26 cellular contexts compared by ENCODE assay signal in genomic region chr9:37564931-37565330, GRCh38.
"Had no signal": no experiment of that assay in that cellular context is flagged by ENCODE, and none has a peak within 500 bp of the region (broad histone marks: within the 10 kb centered on the region; RNA-seq: fewer than 3 reads in every experiment).

No MANE protein-coding gene starts in this region.

- H3K4me3 ChIP-seq: gastroesophageal sphincter, stomach, thyroid gland had no signal

- H3K36me3 ChIP-seq: thyroid gland had no signal

- H3K4me1 Mint-ChIP-seq: activated CD4-positive, alpha-beta memory T cell treated with anti-CD3 and anti-CD28 coated beads, Interleukin-2, amount 10 ng/mL, durations not matched to agents 7 days and 5 days; activated CD4-positive, alpha-beta T cell treated with anti-CD3 and anti-CD28 coated beads, Interleukin-2, amount 10 ng/mL, durations not matched to agents 7 days and 5 days had no signal

- H3K9me3 Mint-ChIP-seq: effector memory CD8-positive, alpha-beta T cell had no signal

- H2AFZ ChIP-seq: parathyroid adenoma had no signal

- H3K9me3 ChIP-seq: gastroesophageal sphincter, thyroid gland had no signal

- ATAC-seq: effector memory CD8-positive, alpha-beta T cell; gastroesophageal sphincter; left cardiac atrium; naive thymus-derived CD8-positive, alpha-beta T cell; right cardiac atrium had no signal

- DNase-seq: activated CD4-positive, alpha-beta memory T cell treated with anti-CD3 and anti-CD28 coated beads, Interleukin-2, amount 10 ng/mL, durations not matched to agents 7 days and 5 days; activated CD4-positive, alpha-beta T cell treated with anti-CD3 and anti-CD28 coated beads for 1 hour; activated CD4-positive, alpha-beta T cell treated with anti-CD3 and anti-CD28 coated beads, Interleukin-2, amount 10 ng/mL, durations not matched to agents 7 days and 5 days; activated CD8-positive, alpha-beta memory T cell treated with anti-CD3 and anti-CD28 coated beads, Interleukin-2, amount 50 U/mL, for 48 hours; activated gamma-delta T cell treated with Interleukin-2 at 50 U/mL for 16 hours; activated naive CD4-positive, alpha-beta T cell treated with anti-CD3 and anti-CD28 coated beads, Interleukin-2, amount 50 U/mL, for 16 hours; activated T-cell treated with anti-CD3 and anti-CD28 coated beads, Interleukin-2, amount 50 U/mL, for 24 hours; amniotic stem cell; caudate nucleus; cortex of kidney; effector memory CD8-positive, alpha-beta T cell; head of caudate nucleus; hippocampal formation; left cardiac atrium; midbrain; naive thymus-derived CD8-positive, alpha-beta T cell; nucleus accumbens; right cardiac atrium; stimulated activated CD4-positive, alpha-beta T cell treated with anti-CD3 and anti-CD28 coated beads, Interleukin-15, amount 100 ng/mL, for 24 hours; stimulated activated CD4-positive, alpha-beta T cell treated with anti-CD3 and anti-CD28 coated beads, Interleukin-2, amount 100 ng/mL, for 24 hours; stomach; T-helper 2 cell; thyroid gland had no signal

- H3K4me3 Mint-ChIP-seq: activated CD4-positive, alpha-beta memory T cell treated with anti-CD3 and anti-CD28 coated beads, Interleukin-2, amount 10 ng/mL, durations not matched to agents 7 days and 5 days; activated CD4-positive, alpha-beta T cell treated with anti-CD3 and anti-CD28 coated beads, Interleukin-2, amount 10 ng/mL, durations not matched to agents 7 days and 5 days; activated T-cell treated with anti-CD3 and anti-CD28 coated beads, Interleukin-2, amount 50 U/mL, for 24 hours; effector memory CD8-positive, alpha-beta T cell; naive thymus-derived CD8-positive, alpha-beta T cell; neural crest cell had no signal

- H3K27ac ChIP-seq: gastroesophageal sphincter, parathyroid adenoma, stomach, thyroid gland had no signal

- H3K27me3 ChIP-seq: gastroesophageal sphincter, stomach, thyroid gland had no signal

- H3K27ac Mint-ChIP-seq: activated CD4-positive, alpha-beta memory T cell treated with anti-CD3 and anti-CD28 coated beads, Interleukin-2, amount 10 ng/mL, durations not matched to agents 7 days and 5 days; activated CD4-positive, alpha-beta T cell treated with anti-CD3 and anti-CD28 coated beads, Interleukin-2, amount 10 ng/mL, durations not matched to agents 7 days and 5 days; activated T-cell treated with anti-CD3 and anti-CD28 coated beads, Interleukin-2, amount 50 U/mL, for 24 hours; effector memory CD8-positive, alpha-beta T cell; naive thymus-derived CD8-positive, alpha-beta T cell had no signal

- H3K27me3 Mint-ChIP-seq: activated CD4-positive, alpha-beta memory T cell treated with anti-CD3 and anti-CD28 coated beads, Interleukin-2, amount 10 ng/mL, durations not matched to agents 7 days and 5 days; activated CD4-positive, alpha-beta T cell treated with anti-CD3 and anti-CD28 coated beads, Interleukin-2, amount 10 ng/mL, durations not matched to agents 7 days and 5 days; activated T-cell treated with anti-CD3 and anti-CD28 coated beads, Interleukin-2, amount 50 U/mL, for 24 hours; effector memory CD8-positive, alpha-beta T cell had no signal

- H3K4me1 ChIP-seq: gastroesophageal sphincter, parathyroid adenoma, stomach, thyroid gland had no signal

- H3K9ac ChIP-seq: parathyroid adenoma had no signal
